Comparison of ENCODE assay signal across 19 cellular contexts in genomic region chr12:128726866-128727265, GRCh38.
A peak's percentile ranks its signal among the peaks of the same experiment; 100 is the strongest.
DNase-seq lines count a peak whose midpoint lies in the region; ATAC-seq and TF ChIP-seq lines count a peak whose summit lies in the region.
"Had no signal": no experiment of that assay in that cellular context is flagged by ENCODE, and none has a peak within 500 bp of the region (broad histone marks: within the 10 kb centered on the region; RNA-seq: fewer than 3 reads in every experiment).

No MANE protein-coding gene starts in this region.

- H3K4me3 ChIP-seq in smooth muscle cell, result no peak overlapping the region
- H3K4me3 ChIP-seq in ascending aorta, result no peak overlapping the region
- H3K4me3 ChIP-seq in BE2C (ENCODE audit: low read depth, low read length), result no peak overlapping the region
- no peak overlapping the region for H3K4me3 ChIP-seq in CD8-positive, alpha-beta T cell (ENCODE audit: low read depth, low read length)
- H3K4me3 ChIP-seq: BLaER1 had no signal

- no peaks in the 10 kb centered on the region for H3F3A ChIP-seq in smooth muscle cell (ENCODE audit: low read depth)

- H3K4me3 Mint-ChIP-seq in CD8-positive, alpha-beta T cell, result no peak overlapping the region
- H3K4me3 Mint-ChIP-seq: T-cell had no signal

- DNase-seq in NCI-H748 (lab: John Stamatoyannopoulos, UW; ENCODE audit: unreplicated experiment) (peak; percentile 41), NCI-H748 treated with DMSO at 0.1 percent for 48 hours (lab: John Stamatoyannopoulos, UW) (no peak), NCI-H774 (lab: John Stamatoyannopoulos, UW) (peak; percentile 29), left colon (peak; percentile 5 to 36), smooth muscle cell (lab: John Stamatoyannopoulos, UW; ENCODE audit: unreplicated experiment) (no peak), ascending aorta (ENCODE audit: low spot score in 2 of 2) (no peak), BE2C (no peak)
- no peak for DNase-seq in CD8-positive, alpha-beta T cell
- DNase-seq: CD8-positive, alpha-beta memory T cell; DMS79; KG1; NCI-H1436; NCI-H345; OCI-M1; SHP77; SK-N-SH; T-cell had no signal

- TF ChIP-seq CTCF in smooth muscle cell (IDR thresholded peaks at IDR 0.05; ENCODE audit: borderline replicate concordance, insufficient read depth, poor library complexity, severe bottlenecking), result no peak
- no peak for TF ChIP-seq CTCF in ascending aorta (IDR thresholded peaks at IDR 0.05)
- no peak for TF ChIP-seq CTCF in BE2C (IDR thresholded peaks at IDR 0.05; ENCODE audit: low read depth, low read length)
- TF ChIP-seq CTCF in CD8-positive, alpha-beta T cell (IDR thresholded peaks at IDR 0.05), result no peak

- H3K27ac ChIP-seq in smooth muscle cell (ENCODE audit: low read depth) (no peak overlapping the region), ascending aorta (no peak overlapping the region)
- H3K27ac ChIP-seq in CD8-positive, alpha-beta T cell (ENCODE audit: low read depth, low read length), result no peak overlapping the region
- H3K27ac ChIP-seq: BLaER1 had no signal

- POLR2A ChIA-PET in CD8-positive, alpha-beta T cell (lab: Charles Lee), result no interaction called here

- no peaks in the 10 kb centered on the region for H3K27me3 ChIP-seq in smooth muscle cell (ENCODE audit: low read depth)
- H3K27me3 ChIP-seq in ascending aorta, result no peaks in the 10 kb centered on the region
- no peaks in the 10 kb centered on the region for H3K27me3 ChIP-seq in BE2C
- no peaks in the 10 kb centered on the region for H3K27me3 ChIP-seq in CD8-positive, alpha-beta T cell (ENCODE audit: insufficient read depth, low read length)
- H3K27me3 ChIP-seq: BLaER1 had no signal

- peak; percentile 82 for ATAC-seq in left colon
- ATAC-seq in CD8-positive, alpha-beta T cell, result no peak
- ATAC-seq: HepG2, T-cell had no signal

- intact Hi-C loops in left colon (cut with DNase I, micrococcal nuclease), result no loop called here
- intact Hi-C loops in ascending aorta (cut with DNase I), result no loop called here
- intact Hi-C loops in CD8-positive, alpha-beta T cell (cut with DNase I, micrococcal nuclease), result no loop called here

- peaks cover 5% of the 10 kb centered on the region for H3K4me1 Mint-ChIP-seq in CD8-positive, alpha-beta T cell (ENCODE audit: low read depth)

- CTCF ChIA-PET in CD8-positive, alpha-beta T cell (lab: Charles Lee), result no interaction called here

- H3K4me2 ChIP-seq in smooth muscle cell, result no peak overlapping the region
- H3K4me2 ChIP-seq: BLaER1, SK-N-SH had no signal

- no peaks in the 10 kb centered on the region for H3K9me3 ChIP-seq in smooth muscle cell (replicated peaks; ENCODE audit: low read depth)
- no peaks in the 10 kb centered on the region for H3K9me3 ChIP-seq in ascending aorta
- H3K9me3 ChIP-seq in BE2C, result no peaks in the 10 kb centered on the region; the same call in 1 of the 2 replicates
- H3K9me3 ChIP-seq in CD8-positive, alpha-beta T cell (ENCODE audit: low read length), result no peaks in the 10 kb centered on the region
- H3K9me3 ChIP-seq: BLaER1, SK-N-SH had no signal

- peaks cover 12% of the 10 kb centered on the region for H3K27me3 Mint-ChIP-seq in CD8-positive, alpha-beta T cell (ENCODE audit: low read depth)

- no peak overlapping the region for H3K27ac Mint-ChIP-seq in CD8-positive, alpha-beta T cell
- H3K27ac Mint-ChIP-seq: T-cell had no signal

- H3K9ac ChIP-seq in smooth muscle cell (ENCODE audit: low read depth), result no peak overlapping the region
- H3K9ac ChIP-seq: BLaER1, SK-N-SH had no signal

- H2AFZ ChIP-seq in smooth muscle cell (ENCODE audit: low read depth), result no peak overlapping the region

- WGBS in smooth muscle cell (ENCODE audit: low lambda C conversion rate), result 88% methylated on average over 2 of the region's 2 CpGs

- no peaks in the 10 kb centered on the region for H3K79me2 ChIP-seq in smooth muscle cell (ENCODE audit: low read depth)

- H3K36me3 ChIP-seq in smooth muscle cell (ENCODE audit: low read depth), result no peaks in the 10 kb centered on the region
- no peaks in the 10 kb centered on the region for H3K36me3 ChIP-seq in ascending aorta
- H3K36me3 ChIP-seq in BE2C, result no peaks in the 10 kb centered on the region
- H3K36me3 ChIP-seq in CD8-positive, alpha-beta T cell (ENCODE audit: insufficient read depth, low read length), result no peaks in the 10 kb centered on the region
- H3K36me3 ChIP-seq: BLaER1 had no signal

- H3K36me3 Mint-ChIP-seq in CD8-positive, alpha-beta T cell, result no peaks in the 10 kb centered on the region
- H3K36me3 Mint-ChIP-seq: T-cell had no signal

- H3K4me1 ChIP-seq in smooth muscle cell (ENCODE audit: low read depth) (peaks cover 7% of the 10 kb centered on the region), ascending aorta (no peaks in the 10 kb centered on the region), BE2C (no peaks in the 10 kb centered on the region)
- no peaks in the 10 kb centered on the region for H3K4me1 ChIP-seq in CD8-positive, alpha-beta T cell (ENCODE audit: insufficient read depth, low read length)

- no peaks in the 10 kb centered on the region for H4K20me1 ChIP-seq in smooth muscle cell (ENCODE audit: low read depth)
- H4K20me1 ChIP-seq: BLaER1 had no signal

- H3K9me3 Mint-ChIP-seq in CD8-positive, alpha-beta T cell, result no peaks in the 10 kb centered on the region
- H3K9me3 Mint-ChIP-seq: CD8-positive, alpha-beta memory T cell had no signal

Comparison
In these comparisons a context has a peak if more than half of its experiments do, and no peak if none do; other contexts are left out.
1. DNase-seq: peak in NCI-H748 (single experiment), NCI-H774 (single experiment) and left colon (2 of 2); none in NCI-H748 treated with DMSO at 0.1 percent for 48 hours (single experiment), smooth muscle cell (single experiment), ascending aorta (0 of 2), BE2C (single experiment) and CD8-positive, alpha-beta T cell (0 of 7).